Comparison of ENCODE assay signal across 8 cellular contexts in the genomic region with DNA sequence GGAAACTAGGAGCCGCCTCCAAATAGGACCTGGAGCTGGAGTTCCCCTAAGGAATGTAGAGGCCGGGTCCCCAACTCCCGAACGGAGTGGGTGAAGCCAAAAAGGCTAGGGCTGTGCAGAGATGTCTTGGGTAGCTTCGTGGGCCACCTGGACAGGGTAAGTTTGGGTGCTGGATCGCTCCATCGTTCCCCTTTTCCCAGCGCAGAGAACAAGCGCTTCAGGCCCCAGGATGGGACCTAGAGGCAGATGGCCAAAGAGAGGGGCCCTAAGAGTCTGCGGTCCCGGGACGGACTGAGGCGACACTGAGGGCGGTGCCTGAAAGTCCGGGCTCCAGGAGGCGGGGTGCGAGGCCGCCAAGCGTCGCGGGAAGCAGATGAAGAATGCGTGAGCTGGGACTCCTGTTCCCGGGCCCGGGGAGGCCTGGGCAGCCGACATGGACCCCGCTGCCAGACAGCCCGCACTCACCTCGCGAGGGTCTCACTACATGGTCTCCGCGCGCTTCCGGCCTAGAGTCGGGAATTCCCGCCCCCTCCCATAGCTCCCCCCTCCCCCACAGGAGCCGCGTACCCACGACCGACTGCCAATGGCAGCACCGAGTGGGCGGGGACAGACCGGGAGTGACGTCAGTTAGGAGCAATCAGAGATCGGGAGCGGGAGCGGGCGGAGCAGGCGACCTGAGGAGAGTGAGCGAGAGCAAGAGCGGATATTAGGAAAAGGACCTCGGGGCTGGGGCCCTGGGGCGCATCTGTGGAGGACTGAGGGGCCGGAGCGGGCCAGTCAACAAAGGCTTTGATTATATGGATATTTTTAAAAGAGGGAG. TPM values are rescaled to one million over a fixed set of nuclear protein-coding genes. Genes with fewer than 3 reads are reported as not detected.
A peak's percentile ranks its signal among the peaks of the same experiment; 100 is the strongest.
DNase-seq lines count a peak whose midpoint lies in the region; ATAC-seq and TF ChIP-seq lines count a peak whose summit lies in the region.

A gene with protein sequence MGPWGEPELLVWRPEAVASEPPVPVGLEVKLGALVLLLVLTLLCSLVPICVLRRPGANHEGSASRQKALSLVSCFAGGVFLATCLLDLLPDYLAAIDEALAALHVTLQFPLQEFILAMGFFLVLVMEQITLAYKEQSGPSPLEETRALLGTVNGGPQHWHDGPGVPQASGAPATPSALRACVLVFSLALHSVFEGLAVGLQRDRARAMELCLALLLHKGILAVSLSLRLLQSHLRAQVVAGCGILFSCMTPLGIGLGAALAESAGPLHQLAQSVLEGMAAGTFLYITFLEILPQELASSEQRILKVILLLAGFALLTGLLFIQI (minus strand): TSS at position 508 of the 820 bp plus-strand sequence. CDS start 822 bp downstream, outside the sequence.

- H3K27ac ChIP-seq in body of pancreas, result peak within 1 kb of the TSS; percentile 81 to 95 (median 89)
- H3K27ac ChIP-seq in iPS DF 6.9 (ENCODE audit: low read length), result peak within 1 kb of the TSS; percentile 36
- H3K27ac ChIP-seq in sigmoid colon, result peak within 1 kb of the TSS; percentile 95 to 98 (median 96)

- no peaks in the 10 kb centered on the region for H3K9me3 ChIP-seq in body of pancreas
- H3K9me3 ChIP-seq in iPS DF 6.9 (ENCODE audit: control insufficient read depth, insufficient read depth, low read length), result no peaks in the 10 kb centered on the region
- no peaks in the 10 kb centered on the region for H3K9me3 ChIP-seq in sigmoid colon

- DNase-seq in NCI-H2171 treated with DMSO at 0.1 percent for 48 hours (lab: John Stamatoyannopoulos, UW) (peak; percentile 99), UCSD-AML1 (lab: John Stamatoyannopoulos, UW; ENCODE audit: unreplicated experiment) (peak; percentile 96), body of pancreas (peak; percentile 99), iPS DF 6.9 (ENCODE audit: low read depth, low spot score) (peak; percentile 96), sigmoid colon (peak; percentile 99)

- TF ChIP-seq POLR2A in body of pancreas (IDR thresholded peaks at IDR 0.05) (peak; percentile 25 to 82 (median 80)), sigmoid colon (IDR thresholded peaks at IDR 0.05) (peak; percentile 45 to 67)

- WGBS in body of pancreas, 2 donors, result 1% methylated on average over 16 to 54 of the region's 54 CpGs
- WGBS in iPS DF 6.9 (ENCODE audit: insufficient coverage, insufficient read length), result no CpG with 5 or more reads among the region's 54 CpGs
- WGBS in sigmoid colon, 2 donors, result 0 to 1% methylated on average over 54 of the region's 54 CpGs

- no peak for TF ChIP-seq EP300 in sigmoid colon (IDR thresholded peaks at IDR 0.05)

- TF ChIP-seq CTCF in body of pancreas (IDR thresholded peaks at IDR 0.05), result no peak
- TF ChIP-seq CTCF in sigmoid colon (IDR thresholded peaks at IDR 0.05), result no peak

- H3K4me3 ChIP-seq in body of pancreas, result peak within 1 kb of the TSS; percentile 44 to 72
- peak within 1 kb of the TSS; percentile 87 for H3K4me3 ChIP-seq in iPS DF 6.9 (ENCODE audit: low read length)
- H3K4me3 ChIP-seq in sigmoid colon, result peak within 1 kb of the TSS; percentile 62 to 84 (median 80)

- H3K36me3 ChIP-seq in body of pancreas (replicated peaks in 1 of 2; ENCODE audit: insufficient read depth in 1 of 2, low read depth in 2 of 2), result peaks cover 0 to 4% of the 10 kb centered on the region in 2 donors
- H3K36me3 ChIP-seq in iPS DF 6.9 (ENCODE audit: control insufficient read depth, insufficient read depth, low read length), result peaks cover 13% of the 10 kb centered on the region
- peaks cover 0 to 21% (median 6%) of the 10 kb centered on the region in 4 donors for H3K36me3 ChIP-seq in sigmoid colon

- intact Hi-C loops in body of pancreas (cut with DNase I), result no loop called here
- intact Hi-C loops in sigmoid colon (cut with DNase I), result no loop called here

- H3K27me3 ChIP-seq in body of pancreas (no peaks in the 10 kb centered on the region), iPS DF 6.9 (ENCODE audit: control insufficient read depth, insufficient read depth, low read length) (no peaks in the 10 kb centered on the region), sigmoid colon (no peaks in the 10 kb centered on the region)

- ATAC-seq in GM18517 (IDR thresholded peaks at IDR 0.05; ENCODE audit: unreplicated experiment) (peak; percentile 43), HG03097 (IDR thresholded peaks at IDR 0.05; ENCODE audit: low FRiP score, unreplicated experiment) (peak; percentile 35), body of pancreas (peak; percentile 77), HG02884 (IDR thresholded peaks at IDR 0.05; ENCODE audit: unreplicated experiment) (no peak)

- H3K4me1 ChIP-seq in body of pancreas (peaks cover 61% of the 10 kb centered on the region), iPS DF 6.9 (ENCODE audit: control insufficient read depth, insufficient read depth, low read length) (no peaks in the 10 kb centered on the region; the same call in 1 of the 2 replicates), sigmoid colon (peaks cover 0 to 62% (median 51%) of the 10 kb centered on the region in 4 donors)

RNA-seq across cellular contexts. Expression of the gene that starts here (rescaled TPM):
- total RNA-seq in body of pancreas (10 to 100 TPM; 30.7 to 35.5 TPM), sigmoid colon (10 to 100 TPM; 50.7 to 80.3 (median 76.1) TPM)
- polyA plus RNA-seq in sigmoid colon, result 10 to 100 TPM; 25.7 to 97.5 (median 28.8) TPM

Comparison
In these comparisons a context has a peak if more than half of its experiments do, and no peak if none do; other contexts are left out.
1. H3K27ac ChIP-seq: peak in every context shown above with its lines; median percentile 96 in sigmoid colon; 89 in body of pancreas; 36 in iPS DF 6.9.